Comparison of ENCODE assay signal across 1 cellular context in the genomic region with DNA sequence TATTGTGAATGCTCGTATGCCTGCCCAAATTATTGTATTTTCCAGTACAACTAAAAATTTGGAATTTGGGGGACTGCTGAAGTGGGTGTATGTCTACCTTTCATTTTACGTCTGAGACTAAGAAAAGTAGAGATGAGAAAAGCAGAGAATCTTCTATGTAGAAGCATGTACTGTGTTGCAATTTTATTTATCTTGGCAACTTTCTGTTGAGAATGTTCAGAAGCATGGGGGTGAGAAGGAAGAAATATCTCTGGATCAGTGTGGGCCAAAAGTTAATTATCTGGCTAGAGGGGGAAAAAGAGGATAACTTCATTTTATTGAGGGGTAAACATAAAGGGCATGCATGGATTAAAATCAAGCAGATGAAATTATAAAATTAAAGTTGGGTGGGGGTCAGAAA.
TF ChIP-seq lines count a peak whose summit lies in the region.

No MANE protein-coding gene starts in this region.

TF ChIP-seq in HepG2, 621 proteins besides CTCF, POLR2A, EP300 and RAD21:
- TF ChIP-seq MIXL1 (CRISPR knock-in tag; IDR thresholded peaks at IDR 0.05) (no peak), SP5 (CRISPR knock-in tag; IDR thresholded peaks at IDR 0.05; ENCODE audit: borderline replicate concordance, low read depth) (no peak), ZFYVE20 (CRISPR knock-in tag; IDR thresholded peaks at IDR 0.05; ENCODE audit: borderline replicate concordance, low read depth) (no peak), HMGA1 (CRISPR knock-in tag; conservative IDR thresholded peaks at IDR 0.05) (no peak), ATF5 (CRISPR knock-in tag; IDR thresholded peaks at IDR 0.05; ENCODE audit: low read depth) (no peak), FOXK1 (CRISPR knock-in tag; IDR thresholded peaks at IDR 0.05; ENCODE audit: borderline replicate concordance, low read depth) (no peak), KLF6 (CRISPR knock-in tag; IDR thresholded peaks at IDR 0.05) (no peak), TOE1 (CRISPR knock-in tag; IDR thresholded peaks at IDR 0.05) (no peak), ZBTB42 (CRISPR knock-in tag; IDR thresholded peaks at IDR 0.05) (no peak), SIN3A (IDR thresholded peaks at IDR 0.05; ENCODE audit: borderline replicate concordance, low read depth, low read length) (no peak)
- TF ChIP-seq, protein P1, sequence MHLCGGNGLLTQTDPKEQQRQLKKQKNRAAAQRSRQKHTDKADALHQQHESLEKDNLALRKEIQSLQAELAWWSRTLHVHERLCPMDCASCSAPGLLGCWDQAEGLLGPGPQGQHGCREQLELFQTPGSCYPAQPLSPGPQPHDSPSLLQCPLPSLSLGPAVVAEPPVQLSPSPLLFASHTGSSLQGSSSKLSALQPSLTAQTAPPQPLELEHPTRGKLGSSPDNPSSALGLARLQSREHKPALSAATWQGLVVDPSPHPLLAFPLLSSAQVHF (CRISPR knock-in tag; IDR thresholded peaks at IDR 0.05), result no peak
- TF ChIP-seq, protein P2, sequence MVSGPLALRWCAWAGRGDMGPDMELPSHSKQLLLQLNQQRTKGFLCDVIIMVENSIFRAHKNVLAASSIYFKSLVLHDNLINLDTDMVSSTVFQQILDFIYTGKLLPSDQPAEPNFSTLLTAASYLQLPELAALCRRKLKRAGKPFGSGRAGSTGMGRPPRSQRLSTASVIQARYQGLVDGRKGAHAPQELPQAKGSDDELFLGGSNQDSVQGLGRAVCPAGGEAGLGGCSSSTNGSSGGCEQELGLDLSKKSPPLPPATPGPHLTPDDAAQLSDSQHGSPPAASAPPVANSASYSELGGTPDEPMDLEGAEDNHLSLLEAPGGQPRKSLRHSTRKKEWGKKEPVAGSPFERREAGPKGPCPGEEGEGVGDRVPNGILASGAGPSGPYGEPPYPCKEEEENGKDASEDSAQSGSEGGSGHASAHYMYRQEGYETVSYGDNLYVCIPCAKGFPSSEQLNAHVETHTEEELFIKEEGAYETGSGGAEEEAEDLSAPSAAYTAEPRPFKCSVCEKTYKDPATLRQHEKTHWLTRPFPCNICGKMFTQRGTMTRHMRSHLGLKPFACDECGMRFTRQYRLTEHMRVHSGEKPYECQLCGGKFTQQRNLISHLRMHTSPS (CRISPR knock-in tag; IDR thresholded peaks at IDR 0.05; ENCODE audit: low read depth), result no peak
